8 cellular contexts compared by ENCODE assay signal in the genomic region with DNA sequence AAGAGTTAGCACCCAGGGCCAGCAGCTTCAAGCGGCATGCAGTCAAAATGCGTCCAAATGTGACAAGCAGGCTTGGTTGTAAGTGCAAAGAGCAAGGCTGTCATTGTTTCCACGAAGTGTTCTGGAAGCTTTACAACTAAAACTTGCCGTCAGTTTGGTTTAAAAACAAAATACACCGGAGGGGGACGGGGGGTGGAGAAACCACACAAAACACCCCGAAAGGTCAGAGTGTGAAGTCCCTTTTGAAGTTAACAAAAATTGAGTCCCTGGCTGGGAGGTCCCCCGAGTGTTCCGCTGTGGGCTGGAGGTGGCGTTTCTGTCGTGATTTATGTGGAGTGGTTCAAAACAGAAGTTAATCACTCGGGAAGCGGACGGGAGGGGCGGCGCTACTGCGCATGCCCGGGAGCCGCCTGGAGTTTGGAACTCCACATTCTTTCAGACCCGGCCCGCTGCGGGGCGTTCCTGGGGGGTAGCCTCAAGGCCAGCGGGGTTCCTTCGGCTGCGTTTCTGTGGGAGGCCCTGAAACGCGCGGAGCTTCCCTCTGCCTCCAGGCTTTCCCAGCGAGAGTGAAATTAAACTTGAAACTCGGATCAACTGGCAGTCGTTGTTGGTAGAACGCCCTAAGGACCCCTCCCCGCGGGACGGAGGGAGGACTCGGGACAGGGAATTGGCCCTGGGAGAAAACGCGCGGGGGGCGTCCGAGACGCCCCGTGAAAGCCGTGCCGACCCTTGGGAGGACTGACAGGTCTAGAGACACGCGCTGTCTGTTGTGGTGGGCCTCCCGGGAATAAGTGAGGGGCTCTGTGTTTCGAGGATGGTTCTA. TPM values are rescaled to one million over a fixed set of nuclear protein-coding genes. Genes with fewer than 3 reads are reported as not detected.
A peak's percentile ranks its signal among the peaks of the same experiment; 100 is the strongest.
DNase-seq lines count a peak whose midpoint lies in the region; ATAC-seq and TF ChIP-seq lines count a peak whose summit lies in the region.

No MANE protein-coding gene starts in this region.

- ATAC-seq in foreskin keratinocyte (no peak), GM21786 (IDR thresholded peaks at IDR 0.05; ENCODE audit: unreplicated experiment) (no peak)
- ATAC-seq in stimulated activated naive CD8-positive, alpha-beta T cell treated with anti-CD3 and anti-CD28 coated beads, Interleukin-15, amount 100 ng/mL, for 72 hours: peak; percentile 55

- DNase-seq in HUDEP-2 (lab: John Stamatoyannopoulos, UW; ENCODE audit: unreplicated experiment in 76 of 76): peak in 67 of 76 experiments; percentile 1 to 83 (median 44)
- DNase-seq in SJCRH30: peak; percentile 84 to 86
- DNase-seq in activated gamma-delta T cell treated with anti-CD3 and anti-CD28 coated beads, Interleukin-2, amount 50 U/mL, for 16 hours (ENCODE audit: low read depth): peak; percentile 81
- DNase-seq in foreskin keratinocyte: peak; percentile 58 to 67
- peak; percentile 96 for DNase-seq in neural progenitor cell (ENCODE audit: low spot score)
- peak; percentile 84 to 92 for DNase-seq in stimulated activated naive CD8-positive, alpha-beta T cell treated with anti-CD3 and anti-CD28 coated beads, Interleukin-15, amount 100 ng/mL, for 72 hours

- peaks cover 87% of the 10 kb centered on the region for H3F3A ChIP-seq in neural progenitor cell (ENCODE audit: low read depth)

- H3K4me1 ChIP-seq in SJCRH30 (peaks cover 22% of the 10 kb centered on the region), foreskin keratinocyte (peaks cover 37% of the 10 kb centered on the region), neural progenitor cell (peaks cover 27% of the 10 kb centered on the region)

- H3K27ac Mint-ChIP-seq in neural progenitor cell: peak overlapping the region; percentile 99
- peak overlapping the region; percentile 98 to 99 for H3K27ac Mint-ChIP-seq in stimulated activated naive CD8-positive, alpha-beta T cell treated with anti-CD3 and anti-CD28 coated beads, Interleukin-15, amount 100 ng/mL, for 72 hours

- H3K36me3 Mint-ChIP-seq in neural progenitor cell: peaks cover 19% of the 10 kb centered on the region

- no peaks in the 10 kb centered on the region for H3K9me3 Mint-ChIP-seq in neural progenitor cell
- H3K9me3 Mint-ChIP-seq in stimulated activated naive CD8-positive, alpha-beta T cell treated with anti-CD3 and anti-CD28 coated beads, Interleukin-15, amount 100 ng/mL, for 72 hours: no peaks in the 10 kb centered on the region

- peak overlapping the region; percentile 70 for H3K9ac ChIP-seq in neural progenitor cell

- H3K4me3 ChIP-seq in SJCRH30: peak overlapping the region; percentile 76
- H3K4me3 ChIP-seq in neural progenitor cell: peak overlapping the region; percentile 81

- H3K4me2 ChIP-seq in neural progenitor cell: peak overlapping the region; percentile 96

- peaks cover 68% of the 10 kb centered on the region for H4K20me1 ChIP-seq in neural progenitor cell (ENCODE audit: low read depth)

- H3K4me1 Mint-ChIP-seq in neural progenitor cell: peaks cover 44% of the 10 kb centered on the region
- peaks cover 41% of the 10 kb centered on the region for H3K4me1 Mint-ChIP-seq in stimulated activated naive CD8-positive, alpha-beta T cell treated with anti-CD3 and anti-CD28 coated beads, Interleukin-15, amount 100 ng/mL, for 72 hours

- no peaks in the 10 kb centered on the region for H3K9me3 ChIP-seq in SJCRH30 (replicated peaks)
- no peaks in the 10 kb centered on the region for H3K9me3 ChIP-seq in neural progenitor cell (ENCODE audit: low read depth)

- H3K27me3 Mint-ChIP-seq in neural progenitor cell (ENCODE audit: insufficient read depth, low read depth): peaks cover 17% of the 10 kb centered on the region
- no peaks in the 10 kb centered on the region for H3K27me3 Mint-ChIP-seq in stimulated activated naive CD8-positive, alpha-beta T cell treated with anti-CD3 and anti-CD28 coated beads, Interleukin-15, amount 100 ng/mL, for 72 hours

- H3K36me3 ChIP-seq in SJCRH30 (peaks cover 40% of the 10 kb centered on the region), neural progenitor cell (peaks cover 4% of the 10 kb centered on the region)

- H3K27ac ChIP-seq in C4-2B: peak overlapping the region; percentile 94
- H3K27ac ChIP-seq in SJCRH30: peak overlapping the region; percentile 95
- peak overlapping the region; percentile 99 for H3K27ac ChIP-seq in foreskin keratinocyte
- H3K27ac ChIP-seq in neural progenitor cell: peak overlapping the region; percentile 93

- TF ChIP-seq CTCF in C4-2B (conservative IDR thresholded peaks at IDR 0.05) (no peak), foreskin keratinocyte (conservative IDR thresholded peaks at IDR 0.05) (no peak), neural progenitor cell (IDR thresholded peaks at IDR 0.05) (no peak)

- peak overlapping the region; percentile 99 for H3K4me3 Mint-ChIP-seq in neural progenitor cell
- peak overlapping the region; percentile 86 for H3K4me3 Mint-ChIP-seq in stimulated activated naive CD8-positive, alpha-beta T cell treated with anti-CD3 and anti-CD28 coated beads, Interleukin-15, amount 100 ng/mL, for 72 hours

- H3K27me3 ChIP-seq in SJCRH30 (no peaks in the 10 kb centered on the region), foreskin keratinocyte (no peaks in the 10 kb centered on the region), neural progenitor cell (no peaks in the 10 kb centered on the region)

- no peak overlapping the region for H2AFZ ChIP-seq in neural progenitor cell (replicated peaks)

- peaks cover 88% of the 10 kb centered on the region for H3K79me2 ChIP-seq in neural progenitor cell (ENCODE audit: low read depth)

RNA-seq across cellular contexts. Expression of a gene that starts 1.4 kb away (rescaled TPM):
- total RNA-seq in SJCRH30 (2014; rRNA removed; shearing (Covaris generic)): 86.9 and 88.8 TPM in 2 replicates
- 80.1 and 83.4 TPM in 2 replicates for total RNA-seq in foreskin keratinocyte
- polyA plus RNA-seq in foreskin keratinocyte: 48.7 and 55.4 TPM in 2 replicates
- total RNA-seq in neural progenitor cell (ENCODE audit: low replicate concordance): 260 and 261 TPM in 2 replicates

Comparison
In these comparisons a context has a peak if more than half of its experiments do, and no peak if none do; other contexts are left out.
1. DNase-seq: peak in every context shown above with its lines; median percentile 96 in neural progenitor cell; 88 in stimulated activated naive CD8-positive, alpha-beta T cell treated with anti-CD3 and anti-CD28 coated beads, Interleukin-15, amount 100 ng/mL, for 72 hours; 85 in SJCRH30; 81 in activated gamma-delta T cell treated with anti-CD3 and anti-CD28 coated beads, Interleukin-2, amount 50 U/mL, for 16 hours; 62 in foreskin keratinocyte; 44 in HUDEP-2.